ENCODE assay signal across 8 cellular contexts in the genomic region with DNA sequence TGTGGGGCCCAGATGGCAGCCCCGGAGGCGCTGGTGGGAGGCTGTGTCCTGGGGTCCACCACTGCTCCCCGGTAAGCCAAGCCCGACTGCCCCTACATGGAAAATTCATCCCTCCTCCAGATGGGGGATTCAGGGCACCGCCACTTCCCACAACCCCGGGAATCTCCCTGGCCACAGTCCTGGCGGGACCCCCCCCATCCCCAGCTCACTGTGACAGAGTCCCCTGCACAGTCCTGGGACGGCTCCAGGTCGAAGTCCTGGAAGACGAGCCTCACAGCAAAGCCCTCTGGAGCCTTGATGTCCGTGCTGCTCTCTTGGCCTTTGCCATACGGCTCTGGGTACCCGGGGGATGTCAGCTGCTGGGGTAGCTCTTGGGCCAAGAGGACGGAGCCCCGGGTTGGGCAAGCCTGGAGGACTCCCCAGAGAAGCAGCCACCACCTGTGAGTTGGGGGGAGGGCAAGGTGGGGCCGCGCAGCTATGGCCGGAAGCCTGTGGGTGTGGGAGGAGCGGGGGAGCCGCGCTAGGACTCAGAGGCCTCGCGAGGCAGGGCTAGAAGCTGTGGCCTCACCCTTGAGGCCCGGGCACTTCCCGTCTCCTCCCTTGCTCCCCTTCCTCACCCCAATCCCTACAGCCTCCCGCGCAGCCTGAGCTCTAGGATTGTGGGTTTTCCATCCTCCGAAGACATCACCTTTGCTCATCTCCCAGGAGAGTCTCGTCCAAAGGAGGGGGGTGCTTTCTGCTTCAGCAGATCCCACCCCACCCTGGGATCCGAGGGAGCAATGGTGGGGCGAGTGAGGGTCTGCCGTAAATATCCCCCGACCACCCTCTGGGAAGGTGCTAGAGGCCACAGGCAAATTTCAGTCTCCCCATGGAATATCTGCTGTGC. TPM values are rescaled to one million over a fixed set of nuclear protein-coding genes. Genes with fewer than 3 reads are reported as not detected.
DNase-seq lines count a peak whose midpoint lies in the region; ATAC-seq, FAIRE-seq and TF ChIP-seq lines count a peak whose summit lies in the region.

No MANE protein-coding gene starts in this region.

- H3K27me3 Mint-ChIP-seq in endothelial cell (ENCODE audit: unreplicated experiment): no peaks in the 10 kb centered on the region

- no peak for TF ChIP-seq EP300 in A549 (IDR thresholded peaks at IDR 0.05)

- H3K36me3 Mint-ChIP-seq in endothelial cell (ENCODE audit: low read depth, unreplicated experiment): peaks cover 13% of the 10 kb centered on the region
- H3K36me3 Mint-ChIP-seq in stimulated activated effector memory CD8-positive, alpha-beta T cell treated with anti-CD3 and anti-CD28 coated beads, Interleukin-12 subunit alpha, Interleukin-12 subunit beta, amount 100 ng/mL, for 72 hours: peaks cover 29% of the 10 kb centered on the region

- TF ChIP-seq CTCF in A549 (IDR thresholded peaks at IDR 0.05) (no peak), endothelial cell (IDR thresholded peaks at IDR 0.05; ENCODE audit: unreplicated experiment) (no peak)

- no peak for TF ChIP-seq RAD21 in A549 (conservative IDR thresholded peaks at IDR 0.05 in 1 of 2, IDR thresholded peaks at IDR 0.05 in 1 of 2)

- peak overlapping the region; percentile 55 for H3K4me3 ChIP-seq in A549
- H3K4me3 ChIP-seq in mucosa of stomach (ENCODE audit: low read length): peak overlapping the region; percentile 66

- H3K4me3 Mint-ChIP-seq in endothelial cell (ENCODE audit: unreplicated experiment): peak overlapping the region; percentile 92
- H3K4me3 Mint-ChIP-seq in stimulated activated effector memory CD8-positive, alpha-beta T cell treated with anti-CD3 and anti-CD28 coated beads, Interleukin-12 subunit alpha, Interleukin-12 subunit beta, amount 100 ng/mL, for 72 hours: peak overlapping the region; percentile 98

- peak overlapping the region; percentile 95 for H3K27ac Mint-ChIP-seq in endothelial cell (ENCODE audit: unreplicated experiment)
- peak overlapping the region; percentile 97 for H3K27ac Mint-ChIP-seq in stimulated activated effector memory CD8-positive, alpha-beta T cell treated with anti-CD3 and anti-CD28 coated beads, Interleukin-12 subunit alpha, Interleukin-12 subunit beta, amount 100 ng/mL, for 72 hours

- peak; percentile 91 for TF ChIP-seq POLR2A in A549 (IDR thresholded peaks at IDR 0.05; ENCODE audit: low read length)

- no peaks in the 10 kb centered on the region for H3K27me3 ChIP-seq in mucosa of stomach (ENCODE audit: control insufficient read depth, insufficient read depth, low read length)

- peak; percentile 67 to 90 for DNase-seq in A549 (ENCODE audit: low read depth in 1 of 2, low spot score in 1 of 2)
- DNase-seq in NCI-H526 (lab: John Stamatoyannopoulos, UW): peak; percentile 36 to 79
- peak; percentile 88 for DNase-seq in activated CD8-positive, alpha-beta memory T cell treated with anti-CD3 and anti-CD28 coated beads for 24 hours
- peak; percentile 57 for DNase-seq in endothelial cell (ENCODE audit: low spot score)
- DNase-seq in stimulated activated effector memory CD8-positive, alpha-beta T cell treated with anti-CD3 and anti-CD28 coated beads, Interleukin-12 subunit alpha, Interleukin-12 subunit beta, amount 100 ng/mL, for 72 hours (ENCODE audit: low spot score in 2 of 2): peak; percentile 61 to 89

- H3K9ac ChIP-seq in mucosa of stomach (ENCODE audit: low read length): peak overlapping the region; percentile 95

- 2% methylated on average over 26 of the region's 33 CpGs for WGBS in A549 (ENCODE audit: missing lambda C conversion rate)

- ATAC-seq in A549 (peak; percentile 96 to 97), GM18508 (IDR thresholded peaks at IDR 0.05; ENCODE audit: insufficient read depth, unreplicated experiment) (peak; percentile 47), HG02973 (IDR thresholded peaks at IDR 0.05; ENCODE audit: unreplicated experiment) (peak; percentile 85)
- ATAC-seq in stimulated activated effector memory CD8-positive, alpha-beta T cell treated with anti-CD3 and anti-CD28 coated beads, Interleukin-12 subunit alpha, Interleukin-12 subunit beta, amount 100 ng/mL, for 72 hours: peak; percentile 97

- no peaks in the 10 kb centered on the region for H3K9me3 Mint-ChIP-seq in endothelial cell (ENCODE audit: unreplicated experiment)
- peaks cover 8% of the 10 kb centered on the region for H3K9me3 Mint-ChIP-seq in stimulated activated effector memory CD8-positive, alpha-beta T cell treated with anti-CD3 and anti-CD28 coated beads, Interleukin-12 subunit alpha, Interleukin-12 subunit beta, amount 100 ng/mL, for 72 hours

- FAIRE-seq in A549 (lab: Jason Lieb, UNC): no peak

- peak overlapping the region; percentile 94 for H3K4me2 ChIP-seq in A549

- peak overlapping the region; percentile 96 to 97 for H3K27ac ChIP-seq in A549

- H3K9me3 ChIP-seq in A549 (peaks cover 17% of the 10 kb centered on the region), mucosa of stomach (ENCODE audit: control insufficient read depth, low read length) (no peaks in the 10 kb centered on the region)

- H3K4me1 Mint-ChIP-seq in endothelial cell (ENCODE audit: unreplicated experiment): peaks cover 11% of the 10 kb centered on the region
- peaks cover 51% of the 10 kb centered on the region for H3K4me1 Mint-ChIP-seq in stimulated activated effector memory CD8-positive, alpha-beta T cell treated with anti-CD3 and anti-CD28 coated beads, Interleukin-12 subunit alpha, Interleukin-12 subunit beta, amount 100 ng/mL, for 72 hours

- CTCF ChIA-PET in A549 (lab: Yijun Ruan, JAX): interaction anchor here (0.8 to 8.4 kb wide), 31 partner anchors 9 to 239 kb away, joined by 3 to 309 read pairs (median 4); a partner anchor contains a TSS

- H3K4me1 ChIP-seq in A549 (peaks cover 30% of the 10 kb centered on the region), mucosa of stomach (ENCODE audit: control insufficient read depth, insufficient read depth, low read length) (peaks cover 6% of the 10 kb centered on the region)

- H3K36me3 ChIP-seq in mucosa of stomach (ENCODE audit: control insufficient read depth, insufficient read depth, low read length): no peaks in the 10 kb centered on the region

- POLR2A ChIA-PET in A549 (lab: Yijun Ruan, JAX): interaction anchor here (0.5 to 4.0 kb wide), 14 partner anchors 9 to 186 kb away, joined by 3 to 30 read pairs (median 4); a partner anchor contains a TSS

TF ChIP-seq in A549, 52 proteins besides CTCF, POLR2A, EP300 and RAD21 (continues in another document):
- peak; percentile 81 for TF ChIP-seq ZFP36 (IDR thresholded peaks at IDR 0.05; ENCODE audit: borderline replicate concordance, partially characterized antibody)
- peak; percentile 46; the same call in 1 of the 2 replicates for TF ChIP-seq PHF8 (IDR thresholded peaks at IDR 0.05; ENCODE audit: borderline replicate concordance, low read depth)
- peak; percentile 79 for TF ChIP-seq CHD2 (IDR thresholded peaks at IDR 0.05; ENCODE audit: low read length, partially characterized antibody)
- TF ChIP-seq, protein P1, sequence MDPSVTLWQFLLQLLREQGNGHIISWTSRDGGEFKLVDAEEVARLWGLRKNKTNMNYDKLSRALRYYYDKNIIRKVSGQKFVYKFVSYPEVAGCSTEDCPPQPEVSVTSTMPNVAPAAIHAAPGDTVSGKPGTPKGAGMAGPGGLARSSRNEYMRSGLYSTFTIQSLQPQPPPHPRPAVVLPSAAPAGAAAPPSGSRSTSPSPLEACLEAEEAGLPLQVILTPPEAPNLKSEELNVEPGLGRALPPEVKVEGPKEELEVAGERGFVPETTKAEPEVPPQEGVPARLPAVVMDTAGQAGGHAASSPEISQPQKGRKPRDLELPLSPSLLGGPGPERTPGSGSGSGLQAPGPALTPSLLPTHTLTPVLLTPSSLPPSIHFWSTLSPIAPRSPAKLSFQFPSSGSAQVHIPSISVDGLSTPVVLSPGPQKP (IDR thresholded peaks at IDR 0.05; ENCODE audit: low read depth, low read length): no peak
- TF ChIP-seq TFCP2L1 (CRISPR knock-in tag; IDR thresholded peaks at IDR 0.05): 0 out of 2 replicates have a peak, but pooled peaks have one; percentile 14
- TF ChIP-seq JUN (IDR thresholded peaks at IDR 0.05): peak; percentile 28 to 65; a peak in 3 of 5 replicates
- TF ChIP-seq ZSCAN20 (CRISPR knock-in tag; IDR thresholded peaks at IDR 0.05): no peak

RNA-seq across cellular contexts. Expression of a gene that starts 0.7 kb away (rescaled TPM):
- 30.4 and 32.4 TPM in 2 replicates for polyA plus RNA-seq in A549 (2011; rRNA removed)
- polyA plus RNA-seq in A549 (2012; cell fraction: cytosol; rRNA removed): 12.2 and 17.4 TPM in 2 replicates
- 25.9 and 28.2 TPM in 2 replicates for polyA plus RNA-seq in A549 (2012; cell fraction: nucleus; rRNA removed)
- 20.8 to 28.3 TPM (median 25.2 TPM) in 3 replicates for polyA plus RNA-seq in A549 (2017; fragmentation: RNase III; extraction: RNeasy Plus Mini Kit Qiagen cat#74134 plus additional on column Dnase treatment)
- polyA minus RNA-seq in A549 (2011; rRNA and poly(A)+ RNA removed): 48.3 and 54.9 TPM in 2 replicates
- 62.3 TPM for total RNA-seq in endothelial cell (ENCODE audit: unreplicated experiment)

RNA-seq across cellular contexts. Expression of a gene that starts 16.0 kb away (rescaled TPM):
- 36.0 and 57.8 TPM in 2 replicates for polyA plus RNA-seq in A549 (2011; rRNA removed)
- 18.5 and 25.0 TPM in 2 replicates for polyA plus RNA-seq in A549 (2012; cell fraction: cytosol; rRNA removed)
- 52.6 and 57.7 TPM in 2 replicates for polyA plus RNA-seq in A549 (2012; cell fraction: nucleus; rRNA removed)
- polyA plus RNA-seq in A549 (2017; fragmentation: RNase III; extraction: RNeasy Plus Mini Kit Qiagen cat#74134 plus additional on column Dnase treatment): 24.8 to 40.4 TPM (median 31.4 TPM) in 3 replicates
- 30.6 and 32.9 TPM in 2 replicates for polyA minus RNA-seq in A549 (2011; rRNA and poly(A)+ RNA removed)
- 1.4 TPM for total RNA-seq in endothelial cell (ENCODE audit: unreplicated experiment)

RNA-seq across cellular contexts. Expression of a gene that starts 20.4 kb away (rescaled TPM):
- not detected in 2 replicates for polyA plus RNA-seq in A549 (2011; rRNA removed)
- 0.04 TPM in 1 of 2 replicates, not detected in the other for polyA plus RNA-seq in A549 (2012; cell fraction: cytosol; rRNA removed)
- polyA plus RNA-seq in A549 (2012; cell fraction: nucleus; rRNA removed): not detected in 2 replicates
- 0.09 to 0.44 TPM (median 0.25 TPM) in 3 replicates for polyA plus RNA-seq in A549 (2017; fragmentation: RNase III; extraction: RNeasy Plus Mini Kit Qiagen cat#74134 plus additional on column Dnase treatment)
- polyA minus RNA-seq in A549 (2011; rRNA and poly(A)+ RNA removed): not detected in 2 replicates
- total RNA-seq in endothelial cell (ENCODE audit: unreplicated experiment): 1.0 TPM

RNA-seq across cellular contexts. Expression of a gene that starts 21.9 kb away (rescaled TPM):
- polyA plus RNA-seq in A549 (2011; rRNA removed) (24.9 and 32.7 TPM in 2 replicates), A549 (2017; fragmentation: RNase III; extraction: RNeasy Plus Mini Kit Qiagen cat#74134 plus additional on column Dnase treatment) (17.4 to 22.5 TPM (median 19.3 TPM) in 3 replicates)
- 16.3 and 19.7 TPM in 2 replicates for polyA plus RNA-seq in A549 (2012; cell fraction: cytosol; rRNA removed)
- 222 and 235 TPM in 2 replicates for polyA plus RNA-seq in A549 (2012; cell fraction: nucleus; rRNA removed)
- 18.9 and 26.1 TPM in 2 replicates for polyA minus RNA-seq in A549 (2011; rRNA and poly(A)+ RNA removed)
- total RNA-seq in endothelial cell (ENCODE audit: unreplicated experiment): 134 TPM

RNA-seq across cellular contexts. Expression of a gene that starts 47.8 kb away (rescaled TPM):
- polyA plus RNA-seq in A549 (2011; rRNA removed): 107 and 109 TPM in 2 replicates
- polyA plus RNA-seq in A549 (2012; cell fraction: cytosol; rRNA removed): 24.7 and 35.9 TPM in 2 replicates
- polyA plus RNA-seq in A549 (2012; cell fraction: nucleus; rRNA removed): 43.1 and 64.1 TPM in 2 replicates
- 61.2 to 76.2 TPM (median 65.5 TPM) in 3 replicates for polyA plus RNA-seq in A549 (2017; fragmentation: RNase III; extraction: RNeasy Plus Mini Kit Qiagen cat#74134 plus additional on column Dnase treatment)
- 51.9 and 53.4 TPM in 2 replicates for polyA minus RNA-seq in A549 (2011; rRNA and poly(A)+ RNA removed)
- 5.8 TPM for total RNA-seq in endothelial cell (ENCODE audit: unreplicated experiment)

Comparison
In these comparisons a context has a peak if more than half of its experiments do, and no peak if none do; other contexts are left out.
1. Peak in every context shown above with its lines: DNase-seq, ATAC-seq, H3K4me3 ChIP-seq and H3K27ac ChIP-seq.
2. ATAC-seq: peak in every context shown above with its lines; median percentile 97 in stimulated activated effector memory CD8-positive, alpha-beta T cell treated with anti-CD3 and anti-CD28 coated beads, Interleukin-12 subunit alpha, Interleukin-12 subunit beta, amount 100 ng/mL, for 72 hours; 96 in A549; 85 in HG02973; 47 in GM18508.